Comparison of ENCODE assay signal across 15 cellular contexts in genomic region chr15:82999426-82999825, GRCh38. TPM values are rescaled to one million over a fixed set of nuclear protein-coding genes. Genes with fewer than 3 reads are reported as not detected.
DNase-seq lines count a peak whose midpoint lies in the region; ATAC-seq and TF ChIP-seq lines count a peak whose summit lies in the region.
"Had no signal": no experiment of that assay in that cellular context is flagged by ENCODE, and none has a peak within 500 bp of the region (broad histone marks: within the 10 kb centered on the region; RNA-seq: fewer than 3 reads in every experiment).

No MANE protein-coding gene starts in this region.

- H3K36me3 Mint-ChIP-seq in T-helper 17 cell (ENCODE audit: low read depth) (no peaks in the 10 kb centered on the region), Caco-2 (ENCODE audit: insufficient read depth, unreplicated experiment) (no peaks in the 10 kb centered on the region)
- H3K36me3 Mint-ChIP-seq in stimulated activated effector memory CD8-positive, alpha-beta T cell treated with anti-CD3 and anti-CD28 coated beads, Interleukin-12 subunit alpha, Interleukin-12 subunit beta, amount 100 ng/mL, for 72 hours: peaks cover 6% of the 10 kb centered on the region
- H3K36me3 Mint-ChIP-seq: CD4-positive, CD25-positive, alpha-beta regulatory T cell had no signal

- DNase-seq in GM23248: peak; percentile 43
- no peak for DNase-seq in T-helper 17 cell
- peak; percentile 16 for DNase-seq in fibroblast of peridontal ligament (ENCODE audit: extremely low read depth)
- peak in 1 of 2 donors; percentile 42 for DNase-seq in stimulated activated effector memory CD8-positive, alpha-beta T cell treated with anti-CD3 and anti-CD28 coated beads, Interleukin-12 subunit alpha, Interleukin-12 subunit beta, amount 100 ng/mL, for 72 hours (ENCODE audit: low spot score in 2 of 2)
- no peak for DNase-seq in HT-29 (ENCODE audit: low spot score)
- no peak for DNase-seq in Caco-2
- DNase-seq: AML-193; Calu3; CD4-positive, CD25-positive, alpha-beta regulatory T cell; DMS53; H9; NCI-H187; NCI-H345 had no signal

- 68 to 69% methylated on average over 6 of the region's 6 CpGs for WGBS in GM23248 (ENCODE audit: low coverage in 1 of 2, low lambda C conversion rate in 2 of 2, missing lambda C conversion rate in 2 of 2), 2 experiments
- WGBS in gastroesophageal sphincter (ENCODE audit: low coverage in 1 of 2), 2 donors: 80 to 89% methylated on average over 4 to 6 of the region's 6 CpGs

- no TSS peak for BruUV-seq in Caco-2 (replicated peaks; lab: Mats Ljungman, UMichigan)

- H3K27ac Mint-ChIP-seq in T-helper 17 cell (peak overlapping the region; percentile 84), Caco-2 (ENCODE audit: unreplicated experiment) (no peak overlapping the region)
- peak overlapping the region; percentile 73 for H3K27ac Mint-ChIP-seq in stimulated activated effector memory CD8-positive, alpha-beta T cell treated with anti-CD3 and anti-CD28 coated beads, Interleukin-12 subunit alpha, Interleukin-12 subunit beta, amount 100 ng/mL, for 72 hours

- POLR2A ChIA-PET in Caco-2 (lab: Charles Lee): no interaction called here

- H3K27me3 ChIP-seq in GM23248 (replicated peaks; ENCODE audit: insufficient read depth) (no peaks in the 10 kb centered on the region), Caco-2 (replicated peaks; ENCODE audit: control insufficient read depth, insufficient read depth, low read length) (no peaks in the 10 kb centered on the region), gastroesophageal sphincter (no peaks in the 10 kb centered on the region)

- H3K4me1 Mint-ChIP-seq in T-helper 17 cell (peaks cover 9% of the 10 kb centered on the region), Caco-2 (ENCODE audit: low read depth, unreplicated experiment) (no peaks in the 10 kb centered on the region)
- peaks cover 8% of the 10 kb centered on the region for H3K4me1 Mint-ChIP-seq in stimulated activated effector memory CD8-positive, alpha-beta T cell treated with anti-CD3 and anti-CD28 coated beads, Interleukin-12 subunit alpha, Interleukin-12 subunit beta, amount 100 ng/mL, for 72 hours

- H3K9me2 ChIP-seq in GM23248 (ENCODE audit: insufficient read depth): no peaks in the 10 kb centered on the region

- no peak overlapping the region for H2AFZ ChIP-seq in GM23248

- TF ChIP-seq CTCF in Caco-2 (IDR thresholded peaks at IDR 0.05; ENCODE audit: insufficient read depth in 1 of 2, low read depth in 1 of 2, low read length in 1 of 2, severe bottlenecking in 1 of 2, unreplicated experiment in 1 of 2): no peak
- TF ChIP-seq CTCF in gastroesophageal sphincter (IDR thresholded peaks at IDR 0.05): no peak

- intact Hi-C loops in Caco-2 (cut with micrococcal nuclease; ENCODE audit: unreplicated experiment): no loop called here

- H3K9me3 ChIP-seq in GM23248 (ENCODE audit: low read depth) (no peaks in the 10 kb centered on the region), T-helper 17 cell (ENCODE audit: control insufficient read depth, low read length, poor library complexity, severe bottlenecking) (no peaks in the 10 kb centered on the region), Caco-2 (no peaks in the 10 kb centered on the region), gastroesophageal sphincter (no peaks in the 10 kb centered on the region)

- peak overlapping the region; percentile 65; the same call in 1 of the 2 replicates for H3K9ac ChIP-seq in GM23248

- H3K27ac ChIP-seq in GM23248 (no peak overlapping the region), gastroesophageal sphincter (peak overlapping the region in 1 of 4 donors; percentile 39)

- TF ChIP-seq EP300 in gastroesophageal sphincter (IDR thresholded peaks at IDR 0.05): no peak

- H3K4me1 ChIP-seq in GM23248 (ENCODE audit: insufficient read depth): 0 out of 2 replicates have a peak, but pooled peaks cover 3% of the 10 kb centered on the region
- no peaks in the 10 kb centered on the region for H3K4me1 ChIP-seq in Caco-2
- peaks cover 0 to 12% (median 0%) of the 10 kb centered on the region in 3 donors for H3K4me1 ChIP-seq in gastroesophageal sphincter

- no peaks in the 10 kb centered on the region for H3K79me2 ChIP-seq in GM23248 (ENCODE audit: insufficient read depth)

- no peak for TF ChIP-seq POLR2A in gastroesophageal sphincter (IDR thresholded peaks at IDR 0.05)

- no peak overlapping the region for H3K4me3 Mint-ChIP-seq in T-helper 17 cell
- H3K4me3 Mint-ChIP-seq in stimulated activated effector memory CD8-positive, alpha-beta T cell treated with anti-CD3 and anti-CD28 coated beads, Interleukin-12 subunit alpha, Interleukin-12 subunit beta, amount 100 ng/mL, for 72 hours: no peak overlapping the region
- H3K4me3 Mint-ChIP-seq in Caco-2 (ENCODE audit: unreplicated experiment): no peak overlapping the region
- H3K4me3 Mint-ChIP-seq: H9 had no signal

- no peak for ATAC-seq in T-helper 17 cell
- ATAC-seq in stimulated activated effector memory CD8-positive, alpha-beta T cell treated with anti-CD3 and anti-CD28 coated beads, Interleukin-12 subunit alpha, Interleukin-12 subunit beta, amount 100 ng/mL, for 72 hours: no peak
- no peak for ATAC-seq in gastroesophageal sphincter
- ATAC-seq: Right ventricle myocardium inferior had no signal

- H3K36me3 ChIP-seq in GM23248 (ENCODE audit: low read depth) (peaks cover under 1% of the 10 kb centered on the region; the same call in 1 of the 2 replicates), Caco-2 (ENCODE audit: control insufficient read depth, insufficient read depth, low read length) (no peaks in the 10 kb centered on the region), gastroesophageal sphincter (peaks cover 0 to 18% of the 10 kb centered on the region in 2 donors)

- H3K4me3 ChIP-seq in GM23248 (no peak overlapping the region), Caco-2 (ENCODE audit: low read depth, low read length) (no peak overlapping the region), gastroesophageal sphincter (no peak overlapping the region)

- H3K9me3 Mint-ChIP-seq in stimulated activated effector memory CD8-positive, alpha-beta T cell treated with anti-CD3 and anti-CD28 coated beads, Interleukin-12 subunit alpha, Interleukin-12 subunit beta, amount 100 ng/mL, for 72 hours: no peaks in the 10 kb centered on the region
- H3K9me3 Mint-ChIP-seq in Caco-2 (ENCODE audit: unreplicated experiment): no peaks in the 10 kb centered on the region
- H3K9me3 Mint-ChIP-seq: CD4-positive, CD25-positive, alpha-beta regulatory T cell had no signal

- no peak overlapping the region for H3K4me2 ChIP-seq in GM23248 (ENCODE audit: unreplicated experiment)

- H3F3A ChIP-seq in GM23248 (ENCODE audit: insufficient read depth): peaks cover 15% of the 10 kb centered on the region; the same call in 1 of the 2 replicates

- CTCF ChIA-PET in Caco-2 (lab: Charles Lee): interaction anchor here (0.9 kb wide), 1 partner anchor 12 kb away, joined by 3 read pairs; no protein-coding TSS in a partner anchor

- H4K20me1 ChIP-seq in GM23248 (ENCODE audit: insufficient read depth): no peaks in the 10 kb centered on the region

- H3K27me3 Mint-ChIP-seq in T-helper 17 cell: no peaks in the 10 kb centered on the region
- H3K27me3 Mint-ChIP-seq in Caco-2 (ENCODE audit: insufficient read depth, unreplicated experiment): no peaks in the 10 kb centered on the region
- H3K27me3 Mint-ChIP-seq: CD4-positive, CD25-positive, alpha-beta regulatory T cell had no signal

- in situ Hi-C loops in GM23248 (cut with MboI): no loop called here

RNA-seq across cellular contexts. Expression of gene C15orf40, which starts 12.0 kb away (rescaled TPM):
- 15.8 and 21.8 TPM in 2 replicates for total RNA-seq in GM23248 (2014; rRNA removed; shearing (Covaris generic))
- 32.4 and 32.9 TPM in 2 replicates for polyA plus RNA-seq in GM23248 (2016; fragmentation: Nextera tagmentation; extraction: Ambion mirVana)
- total RNA-seq in T-helper 17 cell (10 to 100 TPM; 12.9 to 13.9 TPM), Caco-2 (2022) (26.8 and 27.2 TPM in 2 replicates), gastroesophageal sphincter (10 to 100 TPM in 2 of 4 donors, 1 to 10 TPM in 2; 6.9 to 20.5 (median 9.4) TPM)
- total RNA-seq in HT-29 (2014; rRNA removed; shearing (Covaris generic)): 17.4 and 26.7 TPM in 2 replicates

RNA-seq across cellular contexts. Expression of gene RAMAC, which starts 13.4 kb away (rescaled TPM):
- total RNA-seq in GM23248 (2014; rRNA removed; shearing (Covaris generic)): 17.6 and 23.9 TPM in 2 replicates
- polyA plus RNA-seq in GM23248 (2016; fragmentation: Nextera tagmentation; extraction: Ambion mirVana): 40.2 and 40.9 TPM in 2 replicates
- total RNA-seq in T-helper 17 cell (10 to 100 TPM; 16.4 to 24.2 TPM), Caco-2 (2022) (31.8 and 33.3 TPM in 2 replicates), gastroesophageal sphincter (10 to 100 TPM; 15.9 to 29.1 (median 19.7) TPM)
- 32.9 and 34.8 TPM in 2 replicates for total RNA-seq in HT-29 (2014; rRNA removed; shearing (Covaris generic))

RNA-seq across cellular contexts. Expression of gene HOMER2, which starts 46.9 kb away (rescaled TPM):
- 16.6 and 17.0 TPM in 2 replicates for total RNA-seq in GM23248 (2014; rRNA removed; shearing (Covaris generic))
- polyA plus RNA-seq in GM23248 (2016; fragmentation: Nextera tagmentation; extraction: Ambion mirVana): 9.0 and 9.4 TPM in 2 replicates
- total RNA-seq in T-helper 17 cell (1 to 10 TPM; 2.3 to 5.8 TPM), Caco-2 (2022) (5.0 and 5.5 TPM in 2 replicates), gastroesophageal sphincter (10 to 100 TPM; 12.0 to 26.8 (median 17.7) TPM)
- total RNA-seq in HT-29 (2014; rRNA removed; shearing (Covaris generic)): 1.3 and 1.8 TPM in 2 replicates

Comparison
In these comparisons a context has a peak if more than half of its experiments do, and no peak if none do; other contexts are left out.
1. DNase-seq: peak in GM23248 (single experiment) and fibroblast of peridontal ligament (single experiment); none in T-helper 17 cell (0 of 3), HT-29 (single experiment) and Caco-2 (0 of 2).